In the genomic region with DNA sequence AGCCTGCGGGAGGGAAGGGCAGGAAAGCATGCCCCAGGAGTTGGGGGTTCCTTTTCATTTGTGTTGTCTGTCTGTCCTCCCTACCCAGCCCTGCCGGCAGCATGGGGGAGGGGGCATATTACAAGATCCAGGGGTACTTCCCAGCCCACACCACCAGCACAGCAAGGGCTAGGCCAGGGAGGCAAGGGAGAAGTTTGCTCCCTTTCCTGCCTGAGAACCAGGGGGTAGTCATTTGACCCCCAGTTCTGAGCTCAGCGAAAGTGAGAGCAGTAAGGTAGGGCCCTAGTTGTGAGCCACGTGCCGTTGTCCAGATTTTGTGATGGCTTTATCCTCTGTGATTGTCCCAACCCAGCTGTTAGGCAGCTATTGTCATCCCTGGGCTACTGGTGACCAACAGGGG, we compare ENCODE assay signal across 18 cellular contexts.
"Had no signal": no experiment of that assay in that cellular context is flagged by ENCODE, and none has a peak within 500 bp of the region (broad histone marks: within the 10 kb centered on the region; RNA-seq: fewer than 3 reads in every experiment).

No MANE protein-coding gene starts in this region.

- H3K27me3 ChIP-seq: adrenal gland, cardiac muscle cell, ovary had no signal

- H3K36me3 ChIP-seq: adrenal gland, cardiac muscle cell, left lung, ovary, thoracic aorta had no signal

- H3K27ac Mint-ChIP-seq: activated naive CD4-positive, alpha-beta T cell treated with anti-CD3 and anti-CD28 coated beads, Interleukin-2, amount 50 U/mL, for 72 hours; activated T-cell treated with anti-CD3 and anti-CD28 coated beads, Interleukin-2, amount 50 U/mL, for 72 hours; dendritic cell treated with granulocyte-macrophage colony-stimulating factor and Interleukin-4, amounts not matched to agents 40 ng/mL and 50 ng/mL, for 4 days; stimulated activated effector memory CD8-positive, alpha-beta T cell treated with anti-CD3 and anti-CD28 coated beads, Interleukin-12 subunit alpha, Interleukin-12 subunit beta, amount 100 ng/mL, for 72 hours had no signal

- DNase-seq: activated CD4-positive, alpha-beta T cell treated with anti-CD3 and anti-CD28 coated beads for 1 hour; activated CD8-positive, alpha-beta memory T cell treated with anti-CD3 and anti-CD28 coated beads for 24 hours; activated CD8-positive, alpha-beta memory T cell treated with anti-CD3 and anti-CD28 coated beads, Interleukin-2, amount 50 U/mL, for 48 hours; activated effector memory CD4-positive, alpha-beta T cell treated with anti-CD3 and anti-CD28 coated beads, Interleukin-2, amount 50 U/mL, for 16 hours; activated T-cell treated with anti-CD3 and anti-CD28 coated beads, Interleukin-2, amount 50 U/mL, for 72 hours; adrenal gland; effector CD8-positive, alpha-beta T cell; left lung; stimulated activated CD4-positive, alpha-beta T cell treated with anti-CD3 and anti-CD28 coated beads, Interleukin-4, amount 100 ng/mL, for 24 hours; SW 1271; T-helper 2 cell had no signal

- H3K4me3 ChIP-seq: adrenal gland, cardiac muscle cell, left lung, ovary, thoracic aorta had no signal

- H3K27ac ChIP-seq: adrenal gland, cardiac muscle cell, left lung, ovary, thoracic aorta, VCaP had no signal

- ATAC-seq: activated naive CD4-positive, alpha-beta T cell treated with anti-CD3 and anti-CD28 coated beads, Interleukin-2, amount 50 U/mL, for 72 hours; activated T-cell treated with anti-CD3 and anti-CD28 coated beads, Interleukin-2, amount 50 U/mL, for 72 hours; stimulated activated effector memory CD8-positive, alpha-beta T cell treated with anti-CD3 and anti-CD28 coated beads, Interleukin-12 subunit alpha, Interleukin-12 subunit beta, amount 100 ng/mL, for 72 hours had no signal

- H3K9me3 Mint-ChIP-seq: dendritic cell treated with granulocyte-macrophage colony-stimulating factor and Interleukin-4, amounts not matched to agents 40 ng/mL and 50 ng/mL, for 4 days; stimulated activated effector memory CD8-positive, alpha-beta T cell treated with anti-CD3 and anti-CD28 coated beads, Interleukin-12 subunit alpha, Interleukin-12 subunit beta, amount 100 ng/mL, for 72 hours had no signal

- H3K4me3 Mint-ChIP-seq: activated T-cell treated with anti-CD3 and anti-CD28 coated beads, Interleukin-2, amount 50 U/mL, for 72 hours; dendritic cell treated with granulocyte-macrophage colony-stimulating factor and Interleukin-4, amounts not matched to agents 40 ng/mL and 50 ng/mL, for 4 days; stimulated activated effector memory CD8-positive, alpha-beta T cell treated with anti-CD3 and anti-CD28 coated beads, Interleukin-12 subunit alpha, Interleukin-12 subunit beta, amount 100 ng/mL, for 72 hours had no signal

- H3K9me3 ChIP-seq: adrenal gland, left lung, ovary, thoracic aorta had no signal

- H3K4me1 ChIP-seq: adrenal gland, left lung had no signal

- H3K36me3 Mint-ChIP-seq: activated naive CD4-positive, alpha-beta T cell treated with anti-CD3 and anti-CD28 coated beads, Interleukin-2, amount 50 U/mL, for 72 hours; stimulated activated effector memory CD8-positive, alpha-beta T cell treated with anti-CD3 and anti-CD28 coated beads, Interleukin-12 subunit alpha, Interleukin-12 subunit beta, amount 100 ng/mL, for 72 hours had no signal
